ENCODE assay signal across 8 cellular contexts in the genomic region with DNA sequence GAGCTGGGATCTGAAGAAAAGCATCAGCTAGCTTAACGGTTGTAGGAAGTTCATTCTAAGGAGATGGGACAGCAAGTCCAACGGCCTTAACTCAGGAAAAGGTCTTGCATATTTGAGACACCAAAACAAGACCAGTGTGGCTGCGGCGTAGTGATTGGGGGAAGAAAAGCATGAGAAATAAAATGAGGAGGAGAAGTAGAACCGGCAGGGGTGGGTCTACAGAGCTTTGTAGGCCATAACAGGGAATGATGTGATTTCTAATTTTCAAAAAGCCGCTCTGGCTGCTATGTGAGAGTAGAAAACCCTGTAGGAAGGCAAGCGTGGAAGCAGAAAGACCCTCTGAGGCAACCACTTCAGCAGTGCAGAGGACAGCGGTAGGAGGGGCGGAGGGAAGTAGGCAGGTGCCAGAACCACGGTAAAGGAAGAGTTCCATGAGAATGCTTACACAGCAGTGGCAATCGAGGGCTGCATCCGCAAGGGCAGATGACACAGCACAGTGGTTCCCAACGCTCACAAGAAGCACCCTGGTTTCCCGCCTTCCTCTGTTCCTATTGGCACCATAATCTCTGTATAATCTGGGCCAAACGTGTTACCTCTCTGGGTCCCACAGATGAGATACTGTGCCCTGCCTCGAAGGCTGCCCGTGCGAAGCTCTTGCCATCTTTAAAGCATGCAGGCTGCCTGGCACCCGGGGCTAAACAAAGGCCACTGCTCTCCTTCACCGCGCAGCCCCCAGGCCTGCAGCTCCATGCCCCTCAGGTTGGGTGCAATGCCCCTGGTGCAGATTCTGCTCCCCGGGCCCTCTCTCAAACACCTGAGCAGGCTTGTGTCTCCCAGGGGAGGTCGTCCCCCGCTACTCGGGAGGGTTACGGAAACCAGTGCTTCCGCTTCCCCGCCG. TPM values are rescaled to one million over a fixed set of nuclear protein-coding genes. Genes with fewer than 3 reads are reported as not detected.
DNase-seq lines count a peak whose midpoint lies in the region; ATAC-seq and TF ChIP-seq lines count a peak whose summit lies in the region.

No MANE protein-coding gene starts in this region.

- no peaks in the 10 kb centered on the region for H3K27me3 Mint-ChIP-seq in activated CD4-positive, alpha-beta memory T cell treated with anti-CD3 and anti-CD28 coated beads, Interleukin-2, amount 10 ng/mL, durations not matched to agents 7 days and 5 days

- CTCF ChIA-PET in activated CD4-positive, alpha-beta memory T cell treated with anti-CD3 and anti-CD28 coated beads, Interleukin-2, amount 10 ng/mL, durations not matched to agents 7 days and 5 days (lab: Charles Lee): interaction anchor here (0.6 to 4.7 kb wide), 50 partner anchors 10 to 515 kb away, joined by 3 to 176 read pairs (median 5); partner anchors contain the start of genes ANKRD36, CNNM3, CNNM4 and FAHD2B

- peak overlapping the region; percentile 85 for H3K27ac ChIP-seq in C4-2B

- peak overlapping the region; percentile 73 for H3K4me3 ChIP-seq in fibroblast of pulmonary artery (replicated peaks; ENCODE audit: low read depth, low read length)

- DNase-seq in MV-4-11 (lab: John Stamatoyannopoulos, UW) (peak; percentile 34), fibroblast of pulmonary artery (ENCODE audit: low read depth) (no peak), omental fat pad (ENCODE audit: low spot score) (no peak)
- DNase-seq in activated CD4-positive, alpha-beta memory T cell treated with anti-CD3 and anti-CD28 coated beads, Interleukin-2, amount 10 ng/mL, durations not matched to agents 7 days and 5 days: peak; percentile 63

- POLR2A ChIA-PET in activated CD4-positive, alpha-beta memory T cell treated with anti-CD3 and anti-CD28 coated beads, Interleukin-2, amount 10 ng/mL, durations not matched to agents 7 days and 5 days (lab: Charles Lee): interaction anchor here (0.5 to 4.8 kb wide), 32 partner anchors 10 to 521 kb away, joined by 3 to 62 read pairs (median 6); partner anchors contain the start of genes ANKRD36, CNNM3, CNNM4 and KANSL3

- peaks cover 45% of the 10 kb centered on the region for H3K36me3 Mint-ChIP-seq in activated CD4-positive, alpha-beta memory T cell treated with anti-CD3 and anti-CD28 coated beads, Interleukin-2, amount 10 ng/mL, durations not matched to agents 7 days and 5 days (ENCODE audit: low read depth)

- H3K4me1 Mint-ChIP-seq in activated CD4-positive, alpha-beta memory T cell treated with anti-CD3 and anti-CD28 coated beads, Interleukin-2, amount 10 ng/mL, durations not matched to agents 7 days and 5 days: peaks cover 45% of the 10 kb centered on the region

- TF ChIP-seq CTCF in C4-2B (conservative IDR thresholded peaks at IDR 0.05): no peak
- TF ChIP-seq CTCF in fibroblast of pulmonary artery (IDR thresholded peaks at IDR 0.05; ENCODE audit: low read length, missing control alignments): no peak
- no peak for TF ChIP-seq CTCF in omental fat pad (IDR thresholded peaks at IDR 0.05)

- ATAC-seq in GM19372 (IDR thresholded peaks at IDR 0.05; ENCODE audit: low read depth, unreplicated experiment): peak; percentile 0
- peak; percentile 1 for ATAC-seq in omental fat pad (ENCODE audit: low FRiP score)
- ATAC-seq in HG02623 (IDR thresholded peaks at IDR 0.05; ENCODE audit: unreplicated experiment): no peak
- ATAC-seq in GM19452 (IDR thresholded peaks at IDR 0.05; ENCODE audit: unreplicated experiment): no peak

- H3K27ac Mint-ChIP-seq in activated CD4-positive, alpha-beta memory T cell treated with anti-CD3 and anti-CD28 coated beads, Interleukin-2, amount 10 ng/mL, durations not matched to agents 7 days and 5 days: peak overlapping the region; percentile 75

- H3K9me3 Mint-ChIP-seq in activated CD4-positive, alpha-beta memory T cell treated with anti-CD3 and anti-CD28 coated beads, Interleukin-2, amount 10 ng/mL, durations not matched to agents 7 days and 5 days: no peaks in the 10 kb centered on the region

- H3K4me3 Mint-ChIP-seq in activated CD4-positive, alpha-beta memory T cell treated with anti-CD3 and anti-CD28 coated beads, Interleukin-2, amount 10 ng/mL, durations not matched to agents 7 days and 5 days: peak overlapping the region; percentile 90

RNA-seq across cellular contexts. Expression of gene ANKRD39, which starts 0.8 kb away (rescaled TPM):
- total RNA-seq in activated CD4-positive, alpha-beta memory T cell treated with anti-CD3 and anti-CD28 coated beads, Interleukin-2, amount 10 ng/mL, durations not matched to agents 7 days and 5 days: 10 to 100 TPM; 44.1 to 47.7 TPM
- total RNA-seq in omental fat pad: 10 to 100 TPM in 2 of 4 donors, 1 to 10 TPM in 2; 6.6 to 15.3 (median 10.3) TPM

RNA-seq across cellular contexts. Expression of gene SEMA4C, which starts 12.9 kb away (rescaled TPM):
- 10 to 100 TPM; 22.2 to 22.5 TPM for total RNA-seq in activated CD4-positive, alpha-beta memory T cell treated with anti-CD3 and anti-CD28 coated beads, Interleukin-2, amount 10 ng/mL, durations not matched to agents 7 days and 5 days
- total RNA-seq in omental fat pad: 10 to 100 TPM; 19.7 to 40.4 (median 26.9) TPM

RNA-seq across cellular contexts. Expression of gene ANKRD23, which starts 13.2 kb away (rescaled TPM):
- total RNA-seq in activated CD4-positive, alpha-beta memory T cell treated with anti-CD3 and anti-CD28 coated beads, Interleukin-2, amount 10 ng/mL, durations not matched to agents 7 days and 5 days: 10 to 100 TPM; 15.5 to 16.9 TPM
- 1 to 10 TPM; 1.4 to 4.4 (median 1.8) TPM for total RNA-seq in omental fat pad

RNA-seq across cellular contexts. Expression of gene CNNM3, which starts 41.0 kb away (rescaled TPM):
- total RNA-seq in activated CD4-positive, alpha-beta memory T cell treated with anti-CD3 and anti-CD28 coated beads, Interleukin-2, amount 10 ng/mL, durations not matched to agents 7 days and 5 days: 10 to 100 TPM; 26.6 to 28.5 TPM
- total RNA-seq in omental fat pad: 10 to 100 TPM in 2 of 4 donors, 1 to 10 TPM in 2; 5.9 to 11.0 (median 9.5) TPM

Comparison
In these comparisons a context has a peak if more than half of its experiments do, and no peak if none do; other contexts are left out.
1. ATAC-seq: peak in GM19372 (single experiment) and omental fat pad (single experiment); none in HG02623 (single experiment) and GM19452 (single experiment).
2. DNase-seq: peak in MV-4-11 (single experiment) and activated CD4-positive, alpha-beta memory T cell treated with anti-CD3 and anti-CD28 coated beads, Interleukin-2, amount 10 ng/mL, durations not matched to agents 7 days and 5 days (single experiment); none in fibroblast of pulmonary artery (single experiment) and omental fat pad (single experiment).